ENCODE assay signal across 1 cellular context in genomic region chr16:4693296-4693955, GRCh38.
TF ChIP-seq lines count a peak whose summit lies in the region.

Gene NUDT16L1, plus strand, starts transcription at chr16:4693562. Its CDS starts 165 bp downstream, at chr16:4693727.

TF ChIP-seq in HepG2, 621 proteins besides CTCF, POLR2A, EP300 and RAD21 (continued from another document and continues in another):
- TF ChIP-seq ZNF407 (CRISPR knock-in tag; IDR thresholded peaks at IDR 0.05; ENCODE audit: not compliant biosample characterization) (no peak), ZNF543 (CRISPR knock-in tag; IDR thresholded peaks at IDR 0.05) (no peak), ZNF678 (CRISPR knock-in tag; IDR thresholded peaks at IDR 0.05) (no peak), NFE2L1 (CRISPR knock-in tag; IDR thresholded peaks at IDR 0.05; ENCODE audit: borderline replicate concordance) (no peak), ZNF792 (CRISPR knock-in tag; IDR thresholded peaks at IDR 0.05) (peak; percentile 9; the same call in 1 of the 2 replicates), ZNF10 (CRISPR knock-in tag; IDR thresholded peaks at IDR 0.05; ENCODE audit: borderline replicate concordance, low read depth) (no peak), ZNF709 (CRISPR knock-in tag; IDR thresholded peaks at IDR 0.05) (no peak), ZNF34 (CRISPR knock-in tag; IDR thresholded peaks at IDR 0.05; ENCODE audit: borderline replicate concordance) (no peak), ZNF773 (CRISPR knock-in tag; IDR thresholded peaks at IDR 0.05; ENCODE audit: borderline replicate concordance) (peak; percentile 54; the same call in 1 of the 2 replicates), ZNF770 (CRISPR knock-in tag; IDR thresholded peaks at IDR 0.05) (peak; percentile 52; the same call in 1 of the 2 replicates), ZNF597 (CRISPR knock-in tag; IDR thresholded peaks at IDR 0.05) (no peak), ELF3 (CRISPR knock-in tag; IDR thresholded peaks at IDR 0.05) (no peak), FOXK1 (CRISPR knock-in tag; IDR thresholded peaks at IDR 0.05; ENCODE audit: borderline replicate concordance, low read depth) (no peak), RORA (CRISPR knock-in tag; IDR thresholded peaks at IDR 0.05) (no peak), KLF9 (CRISPR knock-in tag; IDR thresholded peaks at IDR 0.05; ENCODE audit: low read depth) (no peak), RBM39 (IDR thresholded peaks at IDR 0.05; ENCODE audit: low read depth, low read length, poor library complexity, severe bottlenecking) (no peak), ZNF337 (CRISPR knock-in tag; IDR thresholded peaks at IDR 0.05; ENCODE audit: borderline replicate concordance, low read depth) (no peak), HOMEZ (CRISPR knock-in tag; IDR thresholded peaks at IDR 0.05; ENCODE audit: low read depth) (no peak), ZNF577 (CRISPR knock-in tag; IDR thresholded peaks at IDR 0.05; ENCODE audit: borderline replicate concordance, low read depth) (no peak), GATA4 (IDR thresholded peaks at IDR 0.05; ENCODE audit: borderline replicate concordance, low read depth) (no peak; the same call in 1 of the 2 replicates), ATRX (CRISPR knock-in tag; IDR thresholded peaks at IDR 0.05; ENCODE audit: borderline replicate concordance) (no peak), ZNF329 (CRISPR knock-in tag; IDR thresholded peaks at IDR 0.05; ENCODE audit: low read depth) (peak; percentile 64; the same call in 1 of the 2 replicates), ZNF761 (CRISPR knock-in tag; conservative IDR thresholded peaks at IDR 0.05) (no peak; the same call in 1 of the 2 replicates), EZH2 (conservative IDR thresholded peaks at IDR 0.05; ENCODE audit: low read depth, low read length) (no peak), NCOA2 (CRISPR knock-in tag; IDR thresholded peaks at IDR 0.05) (no peak), TCF7L2 (IDR thresholded peaks at IDR 0.05; ENCODE audit: low read depth, low read length) (no peak), ZNF75D (CRISPR knock-in tag; IDR thresholded peaks at IDR 0.05; ENCODE audit: borderline replicate concordance) (no peak), ARID5B (CRISPR knock-in tag; IDR thresholded peaks at IDR 0.05) (no peak; the same call in 1 of the 2 replicates), ZNF160 (CRISPR knock-in tag; IDR thresholded peaks at IDR 0.05) (no peak; the same call in 1 of the 2 replicates), MTA3 (CRISPR knock-in tag; IDR thresholded peaks at IDR 0.05) (no peak), ZNF335 (CRISPR knock-in tag; IDR thresholded peaks at IDR 0.05) (no peak), ATF7 (IDR thresholded peaks at IDR 0.05) (no peak), ATF7 (CRISPR knock-in tag; IDR thresholded peaks at IDR 0.05) (peak; percentile 21; the same call in 1 of the 2 replicates)
- TF ChIP-seq, protein P1, sequence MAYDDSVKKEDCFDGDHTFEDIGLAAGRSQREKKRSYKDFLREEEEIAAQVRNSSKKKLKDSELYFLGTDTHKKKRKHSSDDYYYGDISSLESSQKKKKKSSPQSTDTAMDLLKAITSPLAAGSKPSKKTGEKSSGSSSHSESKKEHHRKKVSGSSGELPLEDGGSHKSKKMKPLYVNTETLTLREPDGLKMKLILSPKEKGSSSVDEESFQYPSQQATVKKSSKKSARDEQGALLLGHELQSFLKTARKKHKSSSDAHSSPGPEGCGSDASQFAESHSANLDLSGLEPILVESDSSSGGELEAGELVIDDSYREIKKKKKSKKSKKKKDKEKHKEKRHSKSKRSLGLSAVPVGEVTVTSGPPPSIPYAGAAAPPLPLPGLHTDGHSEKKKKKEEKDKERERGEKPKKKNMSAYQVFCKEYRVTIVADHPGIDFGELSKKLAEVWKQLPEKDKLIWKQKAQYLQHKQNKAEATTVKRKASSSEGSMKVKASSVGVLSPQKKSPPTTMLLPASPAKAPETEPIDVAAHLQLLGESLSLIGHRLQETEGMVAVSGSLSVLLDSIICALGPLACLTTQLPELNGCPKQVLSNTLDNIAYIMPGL (CRISPR knock-in tag; IDR thresholded peaks at IDR 0.05; ENCODE audit: borderline replicate concordance in 1 of 2, low read depth in 1 of 2), result peak; percentile 6 to 12; a peak in 2 of 4 replicates
- TF ChIP-seq, protein P2, sequence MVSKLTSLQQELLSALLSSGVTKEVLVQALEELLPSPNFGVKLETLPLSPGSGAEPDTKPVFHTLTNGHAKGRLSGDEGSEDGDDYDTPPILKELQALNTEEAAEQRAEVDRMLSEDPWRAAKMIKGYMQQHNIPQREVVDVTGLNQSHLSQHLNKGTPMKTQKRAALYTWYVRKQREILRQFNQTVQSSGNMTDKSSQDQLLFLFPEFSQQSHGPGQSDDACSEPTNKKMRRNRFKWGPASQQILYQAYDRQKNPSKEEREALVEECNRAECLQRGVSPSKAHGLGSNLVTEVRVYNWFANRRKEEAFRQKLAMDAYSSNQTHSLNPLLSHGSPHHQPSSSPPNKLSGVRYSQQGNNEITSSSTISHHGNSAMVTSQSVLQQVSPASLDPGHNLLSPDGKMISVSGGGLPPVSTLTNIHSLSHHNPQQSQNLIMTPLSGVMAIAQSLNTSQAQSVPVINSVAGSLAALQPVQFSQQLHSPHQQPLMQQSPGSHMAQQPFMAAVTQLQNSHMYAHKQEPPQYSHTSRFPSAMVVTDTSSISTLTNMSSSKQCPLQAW (CRISPR knock-in tag; IDR thresholded peaks at IDR 0.05), result no peak
- TF ChIP-seq, protein P3, sequence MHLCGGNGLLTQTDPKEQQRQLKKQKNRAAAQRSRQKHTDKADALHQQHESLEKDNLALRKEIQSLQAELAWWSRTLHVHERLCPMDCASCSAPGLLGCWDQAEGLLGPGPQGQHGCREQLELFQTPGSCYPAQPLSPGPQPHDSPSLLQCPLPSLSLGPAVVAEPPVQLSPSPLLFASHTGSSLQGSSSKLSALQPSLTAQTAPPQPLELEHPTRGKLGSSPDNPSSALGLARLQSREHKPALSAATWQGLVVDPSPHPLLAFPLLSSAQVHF (CRISPR knock-in tag; IDR thresholded peaks at IDR 0.05), result no peak; the same call in 1 of the 2 replicates
- TF ChIP-seq, protein P4, sequence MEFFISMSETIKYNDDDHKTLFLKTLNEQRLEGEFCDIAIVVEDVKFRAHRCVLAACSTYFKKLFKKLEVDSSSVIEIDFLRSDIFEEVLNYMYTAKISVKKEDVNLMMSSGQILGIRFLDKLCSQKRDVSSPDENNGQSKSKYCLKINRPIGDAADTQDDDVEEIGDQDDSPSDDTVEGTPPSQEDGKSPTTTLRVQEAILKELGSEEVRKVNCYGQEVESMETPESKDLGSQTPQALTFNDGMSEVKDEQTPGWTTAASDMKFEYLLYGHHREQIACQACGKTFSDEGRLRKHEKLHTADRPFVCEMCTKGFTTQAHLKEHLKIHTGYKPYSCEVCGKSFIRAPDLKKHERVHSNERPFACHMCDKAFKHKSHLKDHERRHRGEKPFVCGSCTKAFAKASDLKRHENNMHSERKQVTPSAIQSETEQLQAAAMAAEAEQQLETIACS (CRISPR knock-in tag; IDR thresholded peaks at IDR 0.05), result no peak; the same call in 1 of the 2 replicates
